Comparison of ENCODE assay signal across 11 cellular contexts in genomic region chr2:234690569-234691225, GRCh38.
DNase-seq lines count a peak whose midpoint lies in the region; ATAC-seq and TF ChIP-seq lines count a peak whose summit lies in the region.
"Had no signal": no experiment of that assay in that cellular context is flagged by ENCODE, and none has a peak within 500 bp of the region (broad histone marks: within the 10 kb centered on the region; RNA-seq: fewer than 3 reads in every experiment).

No MANE protein-coding gene starts in this region.

- CTCF ChIA-PET in activated CD8-positive, alpha-beta memory T cell treated with anti-CD3 and anti-CD28 coated beads, Interleukin-2, amount 10 ng/mL, durations not matched to agents 7 days and 5 days (lab: Charles Lee), result interaction anchor here (1.6 kb wide), 1 partner anchor 10 kb away, joined by 4 read pairs; no protein-coding TSS in a partner anchor

- H3K27ac ChIP-seq in RWPE2 (ENCODE audit: poor library complexity, severe bottlenecking), result peak overlapping the region; percentile 72
- H3K27ac ChIP-seq: SJSA1 had no signal

- H3K27ac Mint-ChIP-seq in activated CD8-positive, alpha-beta memory T cell treated with anti-CD3 and anti-CD28 coated beads, Interleukin-2, amount 10 ng/mL, durations not matched to agents 7 days and 5 days, result no peak overlapping the region

- peaks cover 6% of the 10 kb centered on the region for H3K9me3 ChIP-seq in RWPE2 (ENCODE audit: severe bottlenecking)
- H3K9me3 ChIP-seq: SJSA1 had no signal

- peaks cover 51% of the 10 kb centered on the region for H3K4me1 ChIP-seq in RWPE2 (ENCODE audit: insufficient read depth, poor library complexity, severe bottlenecking)

- H3K27me3 Mint-ChIP-seq in activated CD8-positive, alpha-beta memory T cell treated with anti-CD3 and anti-CD28 coated beads, Interleukin-2, amount 10 ng/mL, durations not matched to agents 7 days and 5 days, result peaks cover 16% of the 10 kb centered on the region

- ATAC-seq in RWPE2 (ENCODE audit: low read depth), result peak; percentile 46
- ATAC-seq in activated CD8-positive, alpha-beta memory T cell treated with anti-CD3 and anti-CD28 coated beads, Interleukin-2, amount 10 ng/mL, durations not matched to agents 7 days and 5 days, result no peak
- no peak for ATAC-seq in GM21786 (IDR thresholded peaks at IDR 0.05; ENCODE audit: unreplicated experiment)

- peaks cover 2% of the 10 kb centered on the region for H3K9me3 Mint-ChIP-seq in activated CD8-positive, alpha-beta memory T cell treated with anti-CD3 and anti-CD28 coated beads, Interleukin-2, amount 10 ng/mL, durations not matched to agents 7 days and 5 days (ENCODE audit: low read depth)

- no peaks in the 10 kb centered on the region for H3K27me3 ChIP-seq in RWPE2 (ENCODE audit: insufficient read depth, poor library complexity, severe bottlenecking)
- H3K27me3 ChIP-seq: SJSA1 had no signal

- H3K4me3 Mint-ChIP-seq in activated CD8-positive, alpha-beta memory T cell treated with anti-CD3 and anti-CD28 coated beads, Interleukin-2, amount 10 ng/mL, durations not matched to agents 7 days and 5 days, result no peak overlapping the region

- H3K4me3 ChIP-seq in RWPE2 (ENCODE audit: severe bottlenecking), result no peak overlapping the region
- H3K4me3 ChIP-seq: SJSA1 had no signal

- no peaks in the 10 kb centered on the region for H3K4me1 Mint-ChIP-seq in activated CD8-positive, alpha-beta memory T cell treated with anti-CD3 and anti-CD28 coated beads, Interleukin-2, amount 10 ng/mL, durations not matched to agents 7 days and 5 days

- H3K36me3 Mint-ChIP-seq in activated CD8-positive, alpha-beta memory T cell treated with anti-CD3 and anti-CD28 coated beads, Interleukin-2, amount 10 ng/mL, durations not matched to agents 7 days and 5 days, result no peaks in the 10 kb centered on the region

- DNase-seq in A172 (ENCODE audit: low spot score) (peak; percentile 33), NCI-H146 (lab: John Stamatoyannopoulos, UW) (peak; percentile 99), RWPE2 (ENCODE audit: low spot score) (no peak), iPS-NIHi11 (ENCODE audit: low spot score) (peak; percentile 28), islet precursor cell (no peak)
- DNase-seq in activated CD8-positive, alpha-beta memory T cell treated with anti-CD3 and anti-CD28 coated beads, Interleukin-2, amount 10 ng/mL, durations not matched to agents 7 days and 5 days, result no peak
- DNase-seq in stimulated activated CD4-positive, alpha-beta T cell treated with anti-CD3 and anti-CD28 coated beads, Interleukin-15, amount 100 ng/mL, for 24 hours, result no peak
- DNase-seq: activated CD8-positive, alpha-beta memory T cell treated with anti-CD3 and anti-CD28 coated beads, Interleukin-2, amount 50 U/mL, for 4 hours; AML-193 had no signal

- no peak for TF ChIP-seq CTCF in RWPE2 (IDR thresholded peaks at IDR 0.05; ENCODE audit: poor library complexity, severe bottlenecking)

- no peaks in the 10 kb centered on the region for H3K36me3 ChIP-seq in RWPE2 (ENCODE audit: low read depth)
- H3K36me3 ChIP-seq: SJSA1 had no signal

Comparison
In these comparisons a context has a peak if more than half of its experiments do, and no peak if none do; other contexts are left out.
1. DNase-seq: peak in A172 (single experiment), NCI-H146 (single experiment) and iPS-NIHi11 (single experiment); none in RWPE2 (single experiment), activated CD8-positive, alpha-beta memory T cell treated with anti-CD3 and anti-CD28 coated beads, Interleukin-2, amount 10 ng/mL, durations not matched to agents 7 days and 5 days (single experiment), stimulated activated CD4-positive, alpha-beta T cell treated with anti-CD3 and anti-CD28 coated beads, Interleukin-15, amount 100 ng/mL, for 24 hours (single experiment) and islet precursor cell (single experiment).